In genomic region chr2:79191081-79191480, GRCh38 we compare ENCODE assay signal across 23 cellular contexts. TPM values are rescaled to one million over a fixed set of nuclear protein-coding genes. Genes with fewer than 3 reads are reported as not detected.
DNase-seq lines count a peak whose midpoint lies in the region; ATAC-seq, FAIRE-seq and TF ChIP-seq lines count a peak whose summit lies in the region.
"Had no signal": no experiment of that assay in that cellular context is flagged by ENCODE, and none has a peak within 500 bp of the region (broad histone marks: within the 10 kb centered on the region; RNA-seq: fewer than 3 reads in every experiment).

No MANE protein-coding gene starts in this region.

- CTCF ChIA-PET in GM10248 (lab: Yijun Ruan, JAX): interaction anchor here (1.7 kb wide), 1 partner anchor 10 kb away, joined by 4 read pairs; no protein-coding TSS in a partner anchor

- H3K27me3 ChIP-seq in body of pancreas (no peaks in the 10 kb centered on the region), pancreas (no peaks in the 10 kb centered on the region)
- H3K27me3 ChIP-seq: BLaER1 had no signal

- intact Hi-C loops in body of pancreas (cut with DNase I): no loop called here
- intact Hi-C loops in pancreas (cut with DNase I): no loop called here

- no peaks in the 10 kb centered on the region for H3K9me3 ChIP-seq in body of pancreas
- H3K9me3 ChIP-seq in pancreas: no peaks in the 10 kb centered on the region
- H3K9me3 ChIP-seq: BLaER1 had no signal

- 58 to 92% methylated on average over 1 of the region's 1 CpG for WGBS in body of pancreas, 2 donors
- WGBS in pancreas, 2 donors: 83 to 85% methylated on average over 1 of the region's 1 CpG

- H3K4me1 ChIP-seq in body of pancreas (peaks cover 56% of the 10 kb centered on the region), pancreas (peaks cover 10 to 45% (median 43%) of the 10 kb centered on the region in 3 donors)
- H3K4me1 ChIP-seq: BLaER1 had no signal

- no peak for TF ChIP-seq POLR2A in body of pancreas (IDR thresholded peaks at IDR 0.05)
- TF ChIP-seq POLR2A in GM12891 (IDR thresholded peaks at IDR 0.05; ENCODE audit: low read depth, low read length): no peak

- H3K27ac ChIP-seq in body of pancreas (peak overlapping the region; percentile 25 to 70 (median 40)), pancreas (peak overlapping the region in 3 of 4 donors; percentile 7 to 71 (median 68))
- H3K27ac ChIP-seq: BLaER1, KMS-11 had no signal

- peak; percentile 20 for ATAC-seq in body of pancreas
- peak in 2 of 4 donors; percentile 11 to 16 for ATAC-seq in pancreas
- ATAC-seq: Panc1 had no signal

- POLR2A ChIA-PET in GM10248 (lab: Yijun Ruan, JAX): no interaction called here

- H3K4me3 ChIP-seq in body of pancreas (no peak overlapping the region), pancreas (no peak overlapping the region)
- H3K4me3 ChIP-seq: BLaER1 had no signal

- no peak for TF ChIP-seq CTCF in body of pancreas (IDR thresholded peaks at IDR 0.05)
- no peak for TF ChIP-seq CTCF in pancreas (IDR thresholded peaks at IDR 0.05)
- TF ChIP-seq CTCF in GM10248 (IDR thresholded peaks at IDR 0.05; ENCODE audit: control extremely low read depth, extremely low read depth, low read depth, missing control alignments): no peak

- no peaks in the 10 kb centered on the region for H3K36me3 ChIP-seq in body of pancreas (replicated peaks in 1 of 2; ENCODE audit: insufficient read depth in 1 of 2, low read depth in 2 of 2)
- H3K36me3 ChIP-seq in pancreas: no peaks in the 10 kb centered on the region
- H3K36me3 ChIP-seq: BLaER1 had no signal

- FAIRE-seq in pancreas (lab: Jason Lieb, UNC): no peak
- FAIRE-seq in GM12891 (lab: Jason Lieb, UNC): no peak
- FAIRE-seq: GM19239 had no signal

- DNase-seq in body of pancreas (no peak), left kidney (ENCODE audit: low read depth, low spot score) (peak; percentile 43), pancreas (no peak), GM12891 (ENCODE audit: insufficient read length, low spot score) (no peak), GM10248 (ENCODE audit: extremely low spot score) (no peak), mucosa of gallbladder (ENCODE audit: low spot score) (no peak), NCI-H2029 treated with DMSO at 0.1 percent for 48 hours (lab: John Stamatoyannopoulos, UW) (no peak)
- DNase-seq: Calu3; CD4-positive, alpha-beta memory T cell; DMS153; IMR-90; NCI-H1105; NCI-H146; NCI-H2029; NCI-H226; NCI-H510A treated with DMSO at 0.1 percent for 48 hours; NCI-H748 treated with DMSO at 0.1 percent for 48 hours had no signal

TF ChIP-seq in GM12891, 5 proteins besides CTCF, POLR2A, EP300 and RAD21:
- TF ChIP-seq PAX5 (IDR thresholded peaks at IDR 0.05; ENCODE audit: insufficient read depth, low read length, severe bottlenecking) (no peak), POLR2AphosphoS5 (IDR thresholded peaks at IDR 0.05; ENCODE audit: low read depth, low read length) (no peak), SPI1 (IDR thresholded peaks at IDR 0.05; ENCODE audit: low read depth, low read length) (no peak), POU2F2 (IDR thresholded peaks at IDR 0.05; ENCODE audit: low read depth, low read length) (no peak), TAF1 (IDR thresholded peaks at IDR 0.05; ENCODE audit: low read depth, low read length) (no peak)

RNA-seq across cellular contexts. Expression of gene REG3A, which starts 31.5 kb away (rescaled TPM):
- 100 to 1,000 TPM; 351 to 831 TPM for total RNA-seq in body of pancreas
- total RNA-seq in pancreas: over 10,000 TPM in 2 of 6 donors, 1,000 to 10,000 TPM in 1, 100 to 1,000 TPM in 2, 10 to 100 TPM in 1; 72.7 to 59,927 (median 1,669) TPM
- polyA plus RNA-seq in pancreas: 1,000 to 10,000 TPM in 1 of 2 donors, 100 to 1,000 TPM in 1; 167 to 3,240 TPM
- not detected for polyA plus RNA-seq in GM12891 (2012; ENCODE audit: low read depth, missing spikeins)
- total RNA-seq in mucosa of gallbladder: 2.9 TPM
- total RNA-seq: Calu3; CD4-positive, alpha-beta memory T cell; G401; H4; IMR-90 had no signal
- polyA plus RNA-seq: CD4-positive, alpha-beta memory T cell; IMR-90 had no signal

Comparison
In these comparisons a context has a peak if more than half of its experiments do, and no peak if none do; other contexts are left out.
1. RNA of gene REG3A, which starts 31.5 kb away (total RNA-seq): 72.7 to 59,927 TPM in pancreas and 351 to 831 TPM in body of pancreas; 2.9 TPM in mucosa of gallbladder (single experiment); every median in the first group is over 10 times any median in the second.